Comparison of ENCODE assay signal across 13 cellular contexts in genomic region chr11:111730031-111730430, GRCh38. TPM values are rescaled to one million over a fixed set of nuclear protein-coding genes. Genes with fewer than 3 reads are reported as not detected.
DNase-seq lines count a peak whose midpoint lies in the region; ATAC-seq and TF ChIP-seq lines count a peak whose summit lies in the region.
"Had no signal": no experiment of that assay in that cellular context is flagged by ENCODE, and none has a peak within 500 bp of the region (broad histone marks: within the 10 kb centered on the region; RNA-seq: fewer than 3 reads in every experiment).

No MANE protein-coding gene starts in this region.

- H2AK5ac ChIP-seq in mesendoderm (ENCODE audit: low read length) = no peak overlapping the region

- no peaks in the 10 kb centered on the region for H3K79me1 ChIP-seq in mesendoderm (ENCODE audit: low read length)

- H3K27ac ChIP-seq in 22Rv1 (peak overlapping the region; percentile 74; the same call in 1 of the 2 replicates), VCaP (peak overlapping the region; percentile 78), mesendoderm (ENCODE audit: low read depth, low read length) (no peak overlapping the region)

- H4K5ac ChIP-seq in mesendoderm (ENCODE audit: low read length) = no peak overlapping the region

- H3K23ac ChIP-seq in mesendoderm (ENCODE audit: low read length) = no peak overlapping the region

- H3K4me1 ChIP-seq in mesendoderm (ENCODE audit: control insufficient read depth, low read depth, low read length) = no peaks in the 10 kb centered on the region

- H3K56ac ChIP-seq in mesendoderm (ENCODE audit: low read length) = no peak overlapping the region

- WGBS in mesendoderm (ENCODE audit: extremely low coverage, insufficient coverage, low lambda C conversion rate) = no CpG with 5 or more reads among the region's 3 CpGs

- no peaks in the 10 kb centered on the region for H3K36me3 ChIP-seq in mesendoderm (ENCODE audit: control insufficient read depth, insufficient read depth, low read length)

- H4K8ac ChIP-seq in mesendoderm (ENCODE audit: low read depth, low read length) = no peak overlapping the region

- H3K36me3 Mint-ChIP-seq in glutamatergic neuron (ENCODE audit: unreplicated experiment) = no peaks in the 10 kb centered on the region

- no peak overlapping the region for H2BK15ac ChIP-seq in mesendoderm (replicated peaks; ENCODE audit: low read depth)

- H3K4me2 ChIP-seq in mesendoderm (ENCODE audit: low read length) = no peak overlapping the region

- no peak overlapping the region for H3K4me3 Mint-ChIP-seq in glutamatergic neuron (ENCODE audit: unreplicated experiment)
- H3K4me3 Mint-ChIP-seq: stimulated activated effector memory CD8-positive, alpha-beta T cell treated with anti-CD3 and anti-CD28 coated beads, Interleukin-12 subunit alpha, Interleukin-12 subunit beta, amount 100 ng/mL, for 72 hours had no signal

- ATAC-seq in GM21515 (IDR thresholded peaks at IDR 0.05; ENCODE audit: unreplicated experiment) = no peak
- ATAC-seq: stimulated activated effector memory CD8-positive, alpha-beta T cell treated with anti-CD3 and anti-CD28 coated beads, Interleukin-12 subunit alpha, Interleukin-12 subunit beta, amount 100 ng/mL, for 72 hours had no signal

- peaks cover 2% of the 10 kb centered on the region for H3K27me3 Mint-ChIP-seq in glutamatergic neuron (ENCODE audit: unreplicated experiment)

- DNase-seq in glutamatergic neuron (no peak), pons (ENCODE audit: low spot score) (peak; percentile 36), mesendoderm (no peak), SIG-M5 treated with dmso at 0.1 percent for 504 hours (lab: John Stamatoyannopoulos, UW; ENCODE audit: unreplicated experiment) (no peak), NCI-H2171 treated with DMSO at 0.1 percent for 48 hours (lab: John Stamatoyannopoulos, UW) (no peak)
- DNase-seq: activated T-cell treated with anti-CD3 and anti-CD28 coated beads, Interleukin-2, amount 50 U/mL, for 1 hour; OCI-M1; stimulated activated CD4-positive, alpha-beta T cell treated with anti-CD3 and anti-CD28 coated beads, Interleukin-15, amount 100 ng/mL, for 24 hours had no signal

- no peak for TF ChIP-seq CTCF in 22Rv1 (IDR thresholded peaks at IDR 0.05)
- no peak for TF ChIP-seq CTCF in VCaP (conservative IDR thresholded peaks at IDR 0.05)
- TF ChIP-seq CTCF in glutamatergic neuron (IDR thresholded peaks at IDR 0.05; ENCODE audit: partially characterized antibody, unreplicated experiment) = no peak

- H3K27me3 ChIP-seq in mesendoderm (ENCODE audit: insufficient read depth, low read length, poor library complexity) = no peaks in the 10 kb centered on the region

- no peak overlapping the region for H2BK5ac ChIP-seq in mesendoderm (ENCODE audit: low read length)

- no peak overlapping the region for H3K4me3 ChIP-seq in mesendoderm (ENCODE audit: low read length)
- H3K4me3 ChIP-seq: mucosa of descending colon had no signal

- H3K4me1 Mint-ChIP-seq in glutamatergic neuron (ENCODE audit: low read depth, unreplicated experiment) = peaks cover 36% of the 10 kb centered on the region
- H3K4me1 Mint-ChIP-seq: stimulated activated effector memory CD8-positive, alpha-beta T cell treated with anti-CD3 and anti-CD28 coated beads, Interleukin-12 subunit alpha, Interleukin-12 subunit beta, amount 100 ng/mL, for 72 hours had no signal

- no peak overlapping the region for H3K18ac ChIP-seq in mesendoderm (ENCODE audit: low read length)

- H3K9ac ChIP-seq in mesendoderm (ENCODE audit: low read length) = no peak overlapping the region

- H3K27ac Mint-ChIP-seq in glutamatergic neuron (ENCODE audit: unreplicated experiment) = peak overlapping the region; percentile 12
- H3K27ac Mint-ChIP-seq: stimulated activated effector memory CD8-positive, alpha-beta T cell treated with anti-CD3 and anti-CD28 coated beads, Interleukin-12 subunit alpha, Interleukin-12 subunit beta, amount 100 ng/mL, for 72 hours had no signal

- H3K79me2 ChIP-seq in mesendoderm (ENCODE audit: control insufficient read depth, insufficient read depth, low read length) = no peaks in the 10 kb centered on the region

- H2BK120ac ChIP-seq in mesendoderm (ENCODE audit: low read depth, low read length) = no peak overlapping the region

- no peak overlapping the region for H3K4ac ChIP-seq in mesendoderm (ENCODE audit: low read depth, low read length)

- peaks cover 6% of the 10 kb centered on the region for H3K9me3 Mint-ChIP-seq in glutamatergic neuron (ENCODE audit: unreplicated experiment)
- H3K9me3 Mint-ChIP-seq: stimulated activated effector memory CD8-positive, alpha-beta T cell treated with anti-CD3 and anti-CD28 coated beads, Interleukin-12 subunit alpha, Interleukin-12 subunit beta, amount 100 ng/mL, for 72 hours had no signal

RNA-seq across cellular contexts. Expression of gene PPP2R1B, which starts 36.2 kb away (rescaled TPM):
- total RNA-seq in glutamatergic neuron (ENCODE audit: unreplicated experiment) = 66.3 TPM
- 44.6 TPM for polyA plus RNA-seq in mesendoderm (2013, experiment 1 of 2)
- 45.3 TPM for polyA plus RNA-seq in mesendoderm (2013, experiment 2 of 2)
